In the genomic region with DNA sequence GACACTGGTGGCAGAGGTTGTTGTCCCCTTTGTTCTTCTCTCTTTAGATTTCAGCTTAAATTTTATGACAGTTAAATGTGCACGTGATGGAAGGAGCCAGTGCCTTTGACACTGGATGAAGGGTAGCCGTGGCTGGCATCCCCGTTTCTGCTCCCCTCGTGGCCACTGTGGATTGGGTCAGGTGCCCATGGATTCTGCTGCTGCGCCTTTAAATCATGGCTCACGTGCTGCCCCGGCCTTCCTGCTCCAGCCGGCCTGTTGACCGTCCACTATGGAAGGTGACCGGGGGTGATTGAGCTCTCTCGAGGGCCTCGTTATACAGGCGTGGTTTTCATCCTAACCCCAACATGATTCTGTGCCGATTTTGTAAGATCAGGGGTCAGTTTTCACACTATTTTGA, we compare ENCODE assay signal across 34 cellular contexts.
"Had no signal": no experiment of that assay in that cellular context is flagged by ENCODE, and none has a peak within 500 bp of the region (broad histone marks: within the 10 kb centered on the region; RNA-seq: fewer than 3 reads in every experiment).

No MANE protein-coding gene starts in this region.

- H3K27me3 Mint-ChIP-seq: activated B cell treated with CpG ODN at 0.5 μM for 24 hours; activated CD8-positive, alpha-beta memory T cell treated with anti-CD3 and anti-CD28 coated beads, Interleukin-2, amount 10 ng/mL, durations not matched to agents 7 days and 5 days; activated CD8-positive, alpha-beta T cell treated with anti-CD3 and anti-CD28 coated beads for 36 hours; activated naive CD4-positive, alpha-beta T cell treated with anti-CD3 and anti-CD28 coated beads, Interleukin-2, amount 10 ng/mL, durations not matched to agents 7 days and 5 days; activated naive CD8-positive, alpha-beta T cell; effector memory CD8-positive, alpha-beta T cell; T-cell had no signal

- H3K36me3 ChIP-seq: WERI-Rb-1 had no signal

- FAIRE-seq: astrocyte, bronchial epithelial cell, colon, endothelial cell of umbilical vein, frontal cortex had no signal

- DNase-seq: activated B cell treated with CpG ODN at 0.5 μM for 24 hours; activated CD4-positive, alpha-beta T cell treated with anti-CD3 and anti-CD28 coated beads for 48 hours; activated CD4-positive, alpha-beta T cell treated with anti-CD3 and anti-CD28 coated beads, Interleukin-2, amount 50 U/mL, for 1 hour; activated CD4-positive, alpha-beta T cell treated with anti-CD3 and anti-CD28 coated beads, Interleukin-2, amount 50 U/mL, for 48 hours; activated CD8-positive, alpha-beta memory T cell treated with anti-CD3 and anti-CD28 coated beads, Interleukin-2, amount 10 ng/mL, durations not matched to agents 7 days and 5 days; activated CD8-positive, alpha-beta memory T cell treated with anti-CD3 and anti-CD28 coated beads, Interleukin-2, amount 50 U/mL, for 4 hours; activated CD8-positive, alpha-beta T cell treated with anti-CD3 and anti-CD28 coated beads for 36 hours; activated gamma-delta T cell; activated naive CD4-positive, alpha-beta T cell; activated naive CD4-positive, alpha-beta T cell treated with anti-CD3 and anti-CD28 coated beads, Interleukin-2, amount 10 ng/mL, durations not matched to agents 7 days and 5 days; activated T-cell treated with anti-CD3 and anti-CD28 coated beads for 4 hours; amniotic stem cell; anterior cingulate cortex; brain microvascular endothelial cell; cortex of kidney; dermis blood vessel endothelial cell; effector CD4-positive, alpha-beta T cell; effector memory CD8-positive, alpha-beta T cell; foreskin fibroblast; SW 1271; T-cell; T1000; WERI-Rb-1 had no signal

- H3K27me3 ChIP-seq: brain microvascular endothelial cell had no signal

- ATAC-seq: activated CD4-positive, CD25-positive, alpha-beta regulatory T cell treated with anti-CD3 and anti-CD28 coated beads, Interleukin-2, amount 50 U/mL, for 24 hours; activated CD8-positive, alpha-beta memory T cell treated with anti-CD3 and anti-CD28 coated beads, Interleukin-2, amount 10 ng/mL, durations not matched to agents 7 days and 5 days; activated CD8-positive, alpha-beta T cell treated with anti-CD3 and anti-CD28 coated beads for 36 hours; effector memory CD8-positive, alpha-beta T cell; T-cell had no signal

- H3K27ac Mint-ChIP-seq: activated B cell treated with CpG ODN at 0.5 μM for 24 hours; activated CD8-positive, alpha-beta memory T cell treated with anti-CD3 and anti-CD28 coated beads, Interleukin-2, amount 10 ng/mL, durations not matched to agents 7 days and 5 days; activated CD8-positive, alpha-beta T cell treated with anti-CD3 and anti-CD28 coated beads for 36 hours; activated naive CD4-positive, alpha-beta T cell treated with anti-CD3 and anti-CD28 coated beads, Interleukin-2, amount 10 ng/mL, durations not matched to agents 7 days and 5 days; activated naive CD8-positive, alpha-beta T cell; activated T-helper 1 cell treated with anti-CD3 and anti-CD28 coated beads, Interleukin-12 subunit alpha, Interleukin-12 subunit beta, Interleukin-2, Interleukin-4 antibody, amounts not matched to agents 30 ng/mL and 10 ng/mL and 1 ng/mL, durations not matched to agents 14 hours and 24 hours and 36 hours; T-cell; T-helper 1 cell treated with Interleukin-12 subunit alpha and Interleukin-12 subunit beta and Interleukin-4 antibody, amounts not matched to agents 30 μg/mL and 1 μg/mL, for 36 hours; T-helper 2 cell treated with Interferon-gamma antibody and Interleukin-4, amounts not matched to agents 5 μg/mL and 100 μg/mL, for 36 hours had no signal

- H3K27ac ChIP-seq: brain microvascular endothelial cell, epithelial cell of prostate, WERI-Rb-1 had no signal

- H3K4me3 Mint-ChIP-seq: activated B cell treated with CpG ODN at 0.5 μM for 24 hours; activated CD8-positive, alpha-beta memory T cell treated with anti-CD3 and anti-CD28 coated beads, Interleukin-2, amount 10 ng/mL, durations not matched to agents 7 days and 5 days; activated CD8-positive, alpha-beta T cell treated with anti-CD3 and anti-CD28 coated beads for 36 hours; activated naive CD4-positive, alpha-beta T cell treated with anti-CD3 and anti-CD28 coated beads, Interleukin-2, amount 10 ng/mL, durations not matched to agents 7 days and 5 days; activated naive CD8-positive, alpha-beta T cell; activated T-helper 1 cell treated with anti-CD3 and anti-CD28 coated beads, Interleukin-12 subunit alpha, Interleukin-12 subunit beta, Interleukin-2, Interleukin-4 antibody, amounts not matched to agents 30 ng/mL and 10 ng/mL and 1 ng/mL, durations not matched to agents 14 hours and 24 hours and 36 hours; effector memory CD8-positive, alpha-beta T cell; T-cell; T-helper 1 cell treated with Interleukin-12 subunit alpha and Interleukin-12 subunit beta and Interleukin-4 antibody, amounts not matched to agents 30 μg/mL and 1 μg/mL, for 36 hours; T-helper 2 cell treated with Interferon-gamma antibody and Interleukin-4, amounts not matched to agents 5 μg/mL and 100 μg/mL, for 36 hours had no signal

- H3K9me3 Mint-ChIP-seq: activated B cell treated with CpG ODN at 0.5 μM for 24 hours; activated CD8-positive, alpha-beta T cell treated with anti-CD3 and anti-CD28 coated beads for 36 hours; activated naive CD4-positive, alpha-beta T cell treated with anti-CD3 and anti-CD28 coated beads, Interleukin-2, amount 10 ng/mL, durations not matched to agents 7 days and 5 days; activated T-helper 1 cell treated with anti-CD3 and anti-CD28 coated beads, Interleukin-12 subunit alpha, Interleukin-12 subunit beta, Interleukin-2, Interleukin-4 antibody, amounts not matched to agents 30 ng/mL and 10 ng/mL and 1 ng/mL, durations not matched to agents 14 hours and 24 hours and 36 hours; effector memory CD8-positive, alpha-beta T cell; T-cell; T-helper 1 cell treated with Interleukin-12 subunit alpha and Interleukin-12 subunit beta and Interleukin-4 antibody, amounts not matched to agents 30 μg/mL and 1 μg/mL, for 36 hours; T-helper 2 cell treated with Interferon-gamma antibody and Interleukin-4, amounts not matched to agents 5 μg/mL and 100 μg/mL, for 36 hours had no signal

- H3K4me1 Mint-ChIP-seq: activated B cell treated with CpG ODN at 0.5 μM for 24 hours had no signal
